In the genomic region with DNA sequence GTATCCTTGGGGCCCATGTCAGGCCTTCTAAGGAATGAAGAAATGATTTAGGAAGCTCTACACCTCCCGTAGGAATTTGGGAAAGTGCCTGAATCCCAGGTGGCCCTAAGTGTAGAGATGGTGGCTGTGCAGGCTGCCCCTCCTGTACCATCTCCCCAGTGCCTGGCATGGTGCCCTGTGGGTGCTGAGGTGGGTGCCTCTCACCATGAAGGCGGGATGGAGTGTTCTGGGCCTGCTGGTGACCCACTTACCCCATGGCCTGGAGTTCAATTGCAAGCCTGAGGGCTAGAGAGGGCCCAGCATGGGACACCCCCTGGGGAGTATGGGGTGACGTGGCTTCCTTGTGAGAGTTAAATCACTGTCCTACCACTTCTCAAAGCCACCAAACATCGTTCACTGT, we compare ENCODE assay signal across 21 cellular contexts. TPM values are rescaled to one million over a fixed set of nuclear protein-coding genes. Genes with fewer than 3 reads are reported as not detected.
"Had no signal": no experiment of that assay in that cellular context is flagged by ENCODE, and none has a peak within 500 bp of the region (broad histone marks: within the 10 kb centered on the region; RNA-seq: fewer than 3 reads in every experiment).

No MANE protein-coding gene starts in this region.

- H3K9ac ChIP-seq: SK-N-SH had no signal

- H3K27me3 ChIP-seq: MG63 had no signal

- H3K4me3 ChIP-seq: MG63 had no signal

- DNase-seq: Karpas-422, KG1, MG63, NCI-H1092, NCI-H1105 treated with DMSO at 0.1 percent for 48 hours, NCI-H1417 treated with DMSO at 0.1 percent for 48 hours, NCI-H146, NCI-H1694 treated with DMSO at 0.1 percent for 48 hours, NCI-H1930, NCI-H2081, NCI-H2107, NCI-H2227 treated with DMSO at 0.1 percent for 48 hours, NCI-H446, NCI-H510A, NCI-H524 treated with DMSO at 0.1 percent for 48 hours, NCI-H69, NCI-H774, SHP77, SK-N-SH had no signal

- H3K4me2 ChIP-seq: SK-N-SH had no signal

- H3K9me3 ChIP-seq: MG63, SK-N-SH had no signal

- H3K27ac ChIP-seq: RWPE1 had no signal

RNA-seq across cellular contexts. Expression of a gene that starts 49.1 kb away (rescaled TPM):
- total RNA-seq: HT-29 had no signal
